Comparison of ENCODE assay signal across 1 cellular context in the genomic region with DNA sequence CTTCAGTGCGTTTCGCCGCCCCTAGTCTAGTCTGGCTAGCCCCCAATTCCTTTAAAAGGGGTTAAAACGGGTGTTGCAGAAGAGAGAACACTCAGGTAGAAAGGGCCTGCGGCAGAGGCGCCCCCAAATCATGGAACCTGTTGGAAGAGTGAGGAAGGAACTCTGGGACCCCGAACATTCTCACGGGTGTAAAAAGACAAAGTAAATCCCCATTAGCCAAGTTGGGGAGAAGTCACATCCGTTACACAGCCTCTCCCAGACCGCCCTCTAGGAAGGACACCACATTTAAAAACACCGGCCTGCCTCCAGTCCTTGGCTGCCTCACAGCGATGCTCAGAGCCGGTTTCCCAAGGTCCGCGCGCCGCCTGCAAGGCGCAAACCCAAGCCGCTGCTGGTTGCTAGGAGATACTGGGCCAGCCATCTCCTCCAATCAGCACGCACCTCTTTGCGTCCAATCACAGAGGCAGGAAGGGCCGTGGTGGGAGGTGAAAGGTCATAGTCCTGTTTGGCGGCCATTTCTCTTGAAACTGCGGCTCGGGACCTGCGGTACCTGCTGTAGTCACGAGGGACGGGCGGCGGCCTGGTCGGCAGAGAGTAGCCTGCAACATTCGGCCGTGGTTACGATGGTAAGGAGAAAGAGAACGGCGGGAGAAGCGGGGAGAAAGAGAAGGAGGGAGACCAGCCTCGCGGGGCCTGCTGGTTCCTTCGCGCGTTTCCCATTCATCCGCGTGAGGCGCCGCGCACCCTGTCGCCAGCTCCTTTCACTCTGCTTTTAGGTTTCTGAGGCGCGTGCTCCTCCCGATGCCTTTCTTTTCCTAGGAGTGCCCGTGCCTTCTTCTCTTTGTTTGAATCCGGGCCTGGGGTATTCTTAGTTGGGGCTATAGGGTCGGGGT.
A peak's percentile ranks its signal among the peaks of the same experiment; 100 is the strongest.
TF ChIP-seq lines count a peak whose summit lies in the region.

A gene (plus strand): TSS at position 502 of the 893 bp plus-strand sequence. CDS start 122 bp downstream, at position 624.

TF ChIP-seq in HepG2, 621 proteins besides CTCF, POLR2A, EP300 and RAD21 (continued from another document and continues in another):
- TF ChIP-seq ZNF747 (CRISPR knock-in tag; IDR thresholded peaks at IDR 0.05; ENCODE audit: borderline replicate concordance) (peak; percentile 72; the same call in 1 of the 2 replicates), TCF7L2 (IDR thresholded peaks at IDR 0.05; ENCODE audit: low read depth, low read length) (no peak), ZNF781 (CRISPR knock-in tag; IDR thresholded peaks at IDR 0.05; ENCODE audit: borderline replicate concordance, not compliant biosample characterization) (peak; percentile 84), KDM6A (CRISPR knock-in tag; IDR thresholded peaks at IDR 0.05; ENCODE audit: low read depth) (no peak), TSC22D2 (CRISPR knock-in tag; IDR thresholded peaks at IDR 0.05; ENCODE audit: borderline replicate concordance) (peak; percentile 85), CC2D1A (CRISPR knock-in tag; IDR thresholded peaks at IDR 0.05) (no peak), ZNF326 (CRISPR knock-in tag; IDR thresholded peaks at IDR 0.05; ENCODE audit: borderline replicate concordance) (no peak), CHCHD3 (CRISPR knock-in tag; IDR thresholded peaks at IDR 0.05) (no peak), SRSF9 (IDR thresholded peaks at IDR 0.05; ENCODE audit: borderline replicate concordance, insufficient read depth, low read depth, low read length, poor library complexity, severe bottlenecking) (no peak), ZSCAN31 (CRISPR knock-in tag; IDR thresholded peaks at IDR 0.05; ENCODE audit: low read depth) (peak; percentile 68), MAFK (conservative IDR thresholded peaks at IDR 0.05 in 1 of 2, IDR thresholded peaks at IDR 0.05 in 1 of 2; ENCODE audit: low read length in 2 of 2) (no peak), ZFP82 (CRISPR knock-in tag; IDR thresholded peaks at IDR 0.05; ENCODE audit: borderline replicate concordance) (no peak), ZNF776 (CRISPR knock-in tag; IDR thresholded peaks at IDR 0.05) (no peak), HOXD1 (CRISPR knock-in tag; IDR thresholded peaks at IDR 0.05) (peak; percentile 73; the same call in 1 of the 2 replicates), ZNF558 (CRISPR knock-in tag; IDR thresholded peaks at IDR 0.05; ENCODE audit: borderline replicate concordance) (no peak; the same call in 1 of the 2 replicates), ZFY (CRISPR knock-in tag; IDR thresholded peaks at IDR 0.05) (peak; percentile 96), RNF2 (conservative IDR thresholded peaks at IDR 0.05; ENCODE audit: low read depth) (peak; percentile 89), ZNF841 (CRISPR knock-in tag; IDR thresholded peaks at IDR 0.05; ENCODE audit: borderline replicate concordance) (no peak), TGIF2 (CRISPR knock-in tag; IDR thresholded peaks at IDR 0.05) (no peak; the same call in 1 of the 2 replicates), HNF4G (IDR thresholded peaks at IDR 0.05; ENCODE audit: borderline replicate concordance, low read depth, low read length) (0 out of 2 replicates have a peak, but pooled peaks have one; percentile 22), HNF4G (CRISPR knock-in tag; IDR thresholded peaks at IDR 0.05; ENCODE audit: borderline replicate concordance, low read depth) (no peak), CEBPB (IDR thresholded peaks at IDR 0.05; ENCODE audit: borderline replicate concordance, low read depth, low read length) (no peak), MEF2D (CRISPR knock-in tag; IDR thresholded peaks at IDR 0.05) (peak; percentile 86), ELF1 (CRISPR knock-in tag; IDR thresholded peaks at IDR 0.05) (peak; percentile 60), RXRB (CRISPR knock-in tag; IDR thresholded peaks at IDR 0.05; ENCODE audit: borderline replicate concordance) (peak; percentile 60), ZBTB3 (CRISPR knock-in tag; IDR thresholded peaks at IDR 0.05; ENCODE audit: borderline replicate concordance, low read depth) (0 out of 2 replicates have a peak, but pooled peaks have one; percentile 28), NAIF1 (CRISPR knock-in tag; IDR thresholded peaks at IDR 0.05; ENCODE audit: borderline replicate concordance) (no peak), KLF13 (CRISPR knock-in tag; IDR thresholded peaks at IDR 0.05) (0 out of 2 replicates have a peak, but pooled peaks have one; percentile 41), ZNF3 (CRISPR knock-in tag; IDR thresholded peaks at IDR 0.05) (peak; percentile 23; the same call in 1 of the 2 replicates), MEIS2 (CRISPR knock-in tag; IDR thresholded peaks at IDR 0.05) (0 out of 2 replicates have a peak, but pooled peaks have one; percentile 46), ETV6 (CRISPR knock-in tag; conservative IDR thresholded peaks at IDR 0.05) (no peak), ZNF737 (CRISPR knock-in tag; IDR thresholded peaks at IDR 0.05; ENCODE audit: borderline replicate concordance) (peak; percentile 74; the same call in 1 of the 2 replicates), NPAS2 (CRISPR knock-in tag; IDR thresholded peaks at IDR 0.05; ENCODE audit: borderline replicate concordance) (no peak), ZBTB21 (CRISPR knock-in tag; IDR thresholded peaks at IDR 0.05) (0 out of 2 replicates have a peak, but pooled peaks have one; percentile 23), ZNF251 (CRISPR knock-in tag; IDR thresholded peaks at IDR 0.05) (no peak), KLF6 (CRISPR knock-in tag; IDR thresholded peaks at IDR 0.05) (no peak), KDM2A (CRISPR knock-in tag; IDR thresholded peaks at IDR 0.05; ENCODE audit: borderline replicate concordance, low read depth) (peak; percentile 93), ZBTB8A (CRISPR knock-in tag; IDR thresholded peaks at IDR 0.05; ENCODE audit: borderline replicate concordance, low read depth) (no peak), ZNF468 (CRISPR knock-in tag; IDR thresholded peaks at IDR 0.05) (no peak), ZNF180 (CRISPR knock-in tag; IDR thresholded peaks at IDR 0.05; ENCODE audit: borderline replicate concordance, low read depth) (no peak), NR2C2 (CRISPR knock-in tag; IDR thresholded peaks at IDR 0.05; ENCODE audit: borderline replicate concordance) (peak; percentile 100), ZNF354B (CRISPR knock-in tag; IDR thresholded peaks at IDR 0.05) (no peak), ZNF10 (CRISPR knock-in tag; IDR thresholded peaks at IDR 0.05; ENCODE audit: borderline replicate concordance, low read depth) (no peak), ZEB1 (IDR thresholded peaks at IDR 0.05; ENCODE audit: insufficient replicate concordance, low read depth) (peak; percentile 41), TEAD3 (CRISPR knock-in tag; optimal IDR thresholded peaks at IDR 0.05; ENCODE audit: borderline replicate concordance) (peak; percentile 66), ZNF160 (CRISPR knock-in tag; IDR thresholded peaks at IDR 0.05) (peak; percentile 68; the same call in 1 of the 2 replicates), ZNF224 (CRISPR knock-in tag; IDR thresholded peaks at IDR 0.05) (no peak)
- TF ChIP-seq, protein P1, sequence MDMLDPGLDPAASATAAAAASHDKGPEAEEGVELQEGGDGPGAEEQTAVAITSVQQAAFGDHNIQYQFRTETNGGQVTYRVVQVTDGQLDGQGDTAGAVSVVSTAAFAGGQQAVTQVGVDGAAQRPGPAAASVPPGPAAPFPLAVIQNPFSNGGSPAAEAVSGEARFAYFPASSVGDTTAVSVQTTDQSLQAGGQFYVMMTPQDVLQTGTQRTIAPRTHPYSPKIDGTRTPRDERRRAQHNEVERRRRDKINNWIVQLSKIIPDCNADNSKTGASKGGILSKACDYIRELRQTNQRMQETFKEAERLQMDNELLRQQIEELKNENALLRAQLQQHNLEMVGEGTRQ (IDR thresholded peaks at IDR 0.05; ENCODE audit: low read depth, low read length), result no peak
- TF ChIP-seq, protein P1 (CRISPR knock-in tag; IDR thresholded peaks at IDR 0.05; ENCODE audit: borderline replicate concordance), result no peak
- TF ChIP-seq, protein P2, sequence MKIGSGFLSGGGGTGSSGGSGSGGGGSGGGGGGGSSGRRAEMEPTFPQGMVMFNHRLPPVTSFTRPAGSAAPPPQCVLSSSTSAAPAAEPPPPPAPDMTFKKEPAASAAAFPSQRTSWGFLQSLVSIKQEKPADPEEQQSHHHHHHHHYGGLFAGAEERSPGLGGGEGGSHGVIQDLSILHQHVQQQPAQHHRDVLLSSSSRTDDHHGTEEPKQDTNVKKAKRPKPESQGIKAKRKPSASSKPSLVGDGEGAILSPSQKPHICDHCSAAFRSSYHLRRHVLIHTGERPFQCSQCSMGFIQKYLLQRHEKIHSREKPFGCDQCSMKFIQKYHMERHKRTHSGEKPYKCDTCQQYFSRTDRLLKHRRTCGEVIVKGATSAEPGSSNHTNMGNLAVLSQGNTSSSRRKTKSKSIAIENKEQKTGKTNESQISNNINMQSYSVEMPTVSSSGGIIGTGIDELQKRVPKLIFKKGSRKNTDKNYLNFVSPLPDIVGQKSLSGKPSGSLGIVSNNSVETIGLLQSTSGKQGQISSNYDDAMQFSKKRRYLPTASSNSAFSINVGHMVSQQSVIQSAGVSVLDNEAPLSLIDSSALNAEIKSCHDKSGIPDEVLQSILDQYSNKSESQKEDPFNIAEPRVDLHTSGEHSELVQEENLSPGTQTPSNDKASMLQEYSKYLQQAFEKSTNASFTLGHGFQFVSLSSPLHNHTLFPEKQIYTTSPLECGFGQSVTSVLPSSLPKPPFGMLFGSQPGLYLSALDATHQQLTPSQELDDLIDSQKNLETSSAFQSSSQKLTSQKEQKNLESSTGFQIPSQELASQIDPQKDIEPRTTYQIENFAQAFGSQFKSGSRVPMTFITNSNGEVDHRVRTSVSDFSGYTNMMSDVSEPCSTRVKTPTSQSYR (CRISPR knock-in tag; IDR thresholded peaks at IDR 0.05; ENCODE audit: borderline replicate concordance), result no peak
- TF ChIP-seq, protein P3, sequence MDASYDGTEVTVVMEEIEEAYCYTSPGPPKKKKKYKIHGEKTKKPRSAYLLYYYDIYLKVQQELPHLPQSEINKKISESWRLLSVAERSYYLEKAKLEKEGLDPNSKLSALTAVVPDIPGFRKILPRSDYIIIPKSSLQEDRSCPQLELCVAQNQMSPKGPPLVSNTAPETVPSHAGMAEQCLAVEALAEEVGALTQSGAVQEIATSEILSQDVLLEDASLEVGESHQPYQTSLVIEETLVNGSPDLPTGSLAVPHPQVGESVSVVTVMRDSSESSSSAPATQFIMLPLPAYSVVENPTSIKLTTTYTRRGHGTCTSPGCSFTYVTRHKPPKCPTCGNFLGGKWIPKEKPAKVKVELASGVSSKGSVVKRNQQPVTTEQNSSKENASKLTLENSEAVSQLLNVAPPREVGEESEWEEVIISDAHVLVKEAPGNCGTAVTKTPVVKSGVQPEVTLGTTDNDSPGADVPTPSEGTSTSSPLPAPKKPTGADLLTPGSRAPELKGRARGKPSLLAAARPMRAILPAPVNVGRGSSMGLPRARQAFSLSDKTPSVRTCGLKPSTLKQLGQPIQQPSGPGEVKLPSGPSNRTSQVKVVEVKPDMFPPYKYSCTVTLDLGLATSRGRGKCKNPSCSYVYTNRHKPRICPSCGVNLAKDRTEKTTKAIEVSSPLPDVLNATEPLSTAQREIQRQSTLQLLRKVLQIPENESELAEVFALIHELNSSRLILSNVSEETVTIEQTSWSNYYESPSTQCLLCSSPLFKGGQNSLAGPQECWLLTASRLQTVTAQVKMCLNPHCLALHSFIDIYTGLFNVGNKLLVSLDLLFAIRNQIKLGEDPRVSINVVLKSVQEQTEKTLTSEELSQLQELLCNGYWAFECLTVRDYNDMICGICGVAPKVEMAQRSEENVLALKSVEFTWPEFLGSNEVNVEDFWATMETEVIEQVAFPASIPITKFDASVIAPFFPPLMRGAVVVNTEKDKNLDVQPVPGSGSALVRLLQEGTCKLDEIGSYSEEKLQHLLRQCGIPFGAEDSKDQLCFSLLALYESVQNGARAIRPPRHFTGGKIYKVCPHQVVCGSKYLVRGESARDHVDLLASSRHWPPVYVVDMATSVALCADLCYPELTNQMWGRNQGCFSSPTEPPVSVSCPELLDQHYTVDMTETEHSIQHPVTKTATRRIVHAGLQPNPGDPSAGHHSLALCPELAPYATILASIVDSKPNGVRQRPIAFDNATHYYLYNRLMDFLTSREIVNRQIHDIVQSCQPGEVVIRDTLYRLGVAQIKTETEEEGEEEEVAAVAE (CRISPR knock-in tag; IDR thresholded peaks at IDR 0.05; ENCODE audit: borderline replicate concordance), result peak; percentile 100
- TF ChIP-seq, protein P4, sequence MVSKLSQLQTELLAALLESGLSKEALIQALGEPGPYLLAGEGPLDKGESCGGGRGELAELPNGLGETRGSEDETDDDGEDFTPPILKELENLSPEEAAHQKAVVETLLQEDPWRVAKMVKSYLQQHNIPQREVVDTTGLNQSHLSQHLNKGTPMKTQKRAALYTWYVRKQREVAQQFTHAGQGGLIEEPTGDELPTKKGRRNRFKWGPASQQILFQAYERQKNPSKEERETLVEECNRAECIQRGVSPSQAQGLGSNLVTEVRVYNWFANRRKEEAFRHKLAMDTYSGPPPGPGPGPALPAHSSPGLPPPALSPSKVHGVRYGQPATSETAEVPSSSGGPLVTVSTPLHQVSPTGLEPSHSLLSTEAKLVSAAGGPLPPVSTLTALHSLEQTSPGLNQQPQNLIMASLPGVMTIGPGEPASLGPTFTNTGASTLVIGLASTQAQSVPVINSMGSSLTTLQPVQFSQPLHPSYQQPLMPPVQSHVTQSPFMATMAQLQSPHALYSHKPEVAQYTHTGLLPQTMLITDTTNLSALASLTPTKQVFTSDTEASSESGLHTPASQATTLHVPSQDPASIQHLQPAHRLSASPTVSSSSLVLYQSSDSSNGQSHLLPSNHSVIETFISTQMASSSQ (IDR thresholded peaks at IDR 0.05; ENCODE audit: low read depth), result no peak; the same call in 1 of the 2 replicates
- TF ChIP-seq, protein P4 (CRISPR knock-in tag; IDR thresholded peaks at IDR 0.05; ENCODE audit: borderline replicate concordance), result peak; percentile 62; the same call in 1 of the 2 replicates
- TF ChIP-seq, protein P5, sequence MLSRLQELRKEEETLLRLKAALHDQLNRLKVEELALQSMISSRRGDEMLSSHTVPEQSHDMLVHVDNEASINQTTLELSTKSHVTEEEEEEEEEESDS (CRISPR knock-in tag; IDR thresholded peaks at IDR 0.05; ENCODE audit: borderline replicate concordance), result peak; percentile 40; the same call in 1 of the 2 replicates
